8 cellular contexts compared by ENCODE assay signal in the genomic region with DNA sequence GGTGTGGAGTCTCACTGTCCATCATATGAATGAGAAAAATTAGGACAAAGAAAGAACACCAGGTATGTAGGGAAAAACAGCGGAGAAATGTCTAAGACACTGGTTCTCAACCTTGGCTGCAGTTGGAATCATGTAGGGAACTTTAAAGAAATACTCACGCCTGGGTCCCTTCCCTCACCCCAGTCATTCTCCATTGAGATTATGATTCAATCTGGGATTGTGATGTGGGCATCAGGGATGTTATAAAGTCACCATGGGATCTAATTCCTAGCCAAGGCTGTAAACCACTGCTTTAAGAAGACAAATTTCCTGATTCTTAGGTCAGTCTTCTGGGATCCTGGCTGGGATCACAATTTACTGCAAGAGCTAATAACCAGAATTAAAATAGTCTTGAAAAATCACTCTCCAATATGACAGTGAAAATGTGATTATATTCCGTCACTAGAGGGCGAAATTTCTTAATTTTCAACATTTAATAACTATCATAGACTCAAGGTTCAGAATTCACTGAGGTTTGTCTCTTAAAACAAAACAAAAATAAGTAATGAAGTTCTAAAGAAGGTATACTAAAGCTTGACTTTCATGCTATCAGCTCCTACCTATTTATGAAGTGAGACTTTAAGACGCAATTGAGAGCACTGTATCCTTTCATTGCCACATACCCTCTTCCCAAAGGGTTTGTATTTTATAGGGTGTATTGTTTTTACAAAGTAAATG.
DNase-seq lines count a peak whose midpoint lies in the region; FAIRE-seq and TF ChIP-seq lines count a peak whose summit lies in the region.

No MANE protein-coding gene starts in this region.

- no peak for TF ChIP-seq POLR2A in tibial nerve (IDR thresholded peaks at IDR 0.05)

- no peaks in the 10 kb centered on the region for H3K9me3 ChIP-seq in right atrium auricular region
- no peaks in the 10 kb centered on the region for H3K9me3 ChIP-seq in tibial nerve

- no peak for TF ChIP-seq EP300 in tibial nerve (IDR thresholded peaks at IDR 0.05)

- 50 to 52% methylated on average over 5 of the region's 5 CpGs for WGBS in tibial nerve, 2 donors

- DNase-seq in D721Med (ENCODE audit: insufficient read length, low spot score) (no peak), HS-5 (ENCODE audit: low read depth) (peak; percentile 19), SW480 (ENCODE audit: low spot score) (peak; percentile 46), right atrium auricular region (ENCODE audit: low spot score) (no peak), tibial nerve (ENCODE audit: low spot score in 2 of 2) (no peak)
- DNase-seq in stimulated activated CD4-positive, alpha-beta T cell treated with anti-CD3 and anti-CD28 coated beads, Interleukin-4, amount 100 ng/mL, for 4 hours = no peak
- no peak for DNase-seq in effector CD4-positive, alpha-beta T cell
- no peak for DNase-seq in activated naive CD4-positive, alpha-beta T cell treated with anti-CD3 and anti-CD28 coated beads, Interleukin-2, amount 50 U/mL, for 16 hours

- TF ChIP-seq CTCF in D721Med (IDR thresholded peaks at IDR 0.05; ENCODE audit: insufficient read depth, missing control alignments) = peak; percentile 63
- peak; percentile 27 to 66 for TF ChIP-seq CTCF in right atrium auricular region (IDR thresholded peaks at IDR 0.05)
- peak in 4 of 5 experiments; percentile 35 to 48 (median 44) for TF ChIP-seq CTCF in tibial nerve (IDR thresholded peaks at IDR 0.05)

- H3K4me3 ChIP-seq in right atrium auricular region (no peak overlapping the region), tibial nerve (no peak overlapping the region)

- FAIRE-seq in D721Med (lab: Jason Lieb, UNC) = peak; percentile 35

- H3K27ac ChIP-seq in right atrium auricular region = no peak overlapping the region
- H3K27ac ChIP-seq in tibial nerve = no peak overlapping the region

- H3K36me3 ChIP-seq in right atrium auricular region = no peaks in the 10 kb centered on the region
- no peaks in the 10 kb centered on the region for H3K36me3 ChIP-seq in tibial nerve

- no peaks in the 10 kb centered on the region for H3K27me3 ChIP-seq in right atrium auricular region
- no peaks in the 10 kb centered on the region for H3K27me3 ChIP-seq in tibial nerve

- no peaks in the 10 kb centered on the region for H3K4me1 ChIP-seq in right atrium auricular region
- H3K4me1 ChIP-seq in tibial nerve = no peaks in the 10 kb centered on the region

Comparison
In these comparisons a context has a peak if more than half of its experiments do, and no peak if none do; other contexts are left out.
1. DNase-seq: peak in HS-5 (single experiment) and SW480 (single experiment); none in D721Med (single experiment), right atrium auricular region (single experiment), tibial nerve (0 of 2), stimulated activated CD4-positive, alpha-beta T cell treated with anti-CD3 and anti-CD28 coated beads, Interleukin-4, amount 100 ng/mL, for 4 hours (0 of 2), effector CD4-positive, alpha-beta T cell (single experiment) and activated naive CD4-positive, alpha-beta T cell treated with anti-CD3 and anti-CD28 coated beads, Interleukin-2, amount 50 U/mL, for 16 hours (single experiment).
2. Peak in every context shown above with its lines, with median percentiles within 50 percentile points of each other: CTCF ChIP-seq.